In the genomic region with DNA sequence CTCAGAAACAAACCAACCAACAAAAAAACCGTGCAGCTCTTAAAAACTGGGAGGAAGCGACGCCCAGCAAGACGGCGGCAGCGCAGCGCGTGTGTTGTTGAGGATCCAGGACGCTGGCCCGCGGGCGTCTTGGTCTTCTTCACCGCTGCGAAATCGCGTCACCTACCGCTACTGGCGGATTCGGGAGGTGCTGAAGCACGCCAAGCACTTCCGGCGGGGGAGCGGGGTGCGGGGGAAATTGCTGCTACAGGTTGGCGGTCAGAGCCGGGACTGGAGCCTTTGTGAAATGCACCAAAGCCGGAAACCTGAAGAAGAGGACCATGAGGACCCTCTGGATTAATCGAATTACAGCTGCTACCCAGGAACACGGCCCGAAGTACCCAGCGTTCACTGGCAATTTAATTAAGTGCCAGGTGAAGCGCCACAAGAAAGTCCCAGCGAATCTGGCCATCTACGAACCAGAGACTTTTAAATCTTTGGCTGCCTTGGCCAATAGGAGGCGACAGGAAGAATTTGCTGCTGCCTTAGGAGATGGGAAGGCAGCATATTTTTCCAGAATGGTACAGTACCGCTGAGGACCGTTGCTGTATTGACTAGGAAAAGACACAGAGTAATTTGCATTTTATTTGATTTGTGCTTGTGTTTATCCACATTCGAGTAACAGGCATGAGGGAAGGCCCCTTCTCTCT, we compare ENCODE assay signal across 12 cellular contexts. TPM values are rescaled to one million over a fixed set of nuclear protein-coding genes. Genes with fewer than 3 reads are reported as not detected.
DNase-seq lines count a peak whose midpoint lies in the region; ATAC-seq, FAIRE-seq and TF ChIP-seq lines count a peak whose summit lies in the region.
"Had no signal": no experiment of that assay in that cellular context is flagged by ENCODE, and none has a peak within 500 bp of the region (broad histone marks: within the 10 kb centered on the region; RNA-seq: fewer than 3 reads in every experiment).

No MANE protein-coding gene starts in this region.

- H3K27ac Mint-ChIP-seq in activated CD4-positive, alpha-beta T cell treated with anti-CD3 and anti-CD28 coated beads, Interleukin-2, amount 10 ng/mL, durations not matched to agents 24 days and 14 days = no peak overlapping the region

- H3K9me1 ChIP-seq in endothelial cell of umbilical vein (replicated peaks; ENCODE audit: control insufficient read depth, extremely low read depth, insufficient read depth, low read length) = no peaks in the 10 kb centered on the region

- dilution Hi-C loops in endothelial cell of umbilical vein (cut with MboI; ENCODE audit: extremely low pct_ligation_motif_present, low sequenced_read_pairs) = no loop called here

- no TSS peak for BruUV-seq in endothelial cell of umbilical vein (replicated peaks; lab: Mats Ljungman, UMichigan)

- CTCF ChIA-PET in endothelial cell of umbilical vein (lab: Charles Lee) = interaction anchor here (5.9 kb wide), 1 partner anchor 17 kb away, joined by 109 read pairs; no protein-coding TSS in a partner anchor

- FAIRE-seq in endothelial cell of umbilical vein (lab: Jason Lieb, UNC) = no peak
- FAIRE-seq: frontal cortex had no signal

- peak overlapping the region; percentile 74 for H2AFZ ChIP-seq in endothelial cell of umbilical vein (ENCODE audit: low read depth, low read length)

- H3K36me3 ChIP-seq in ES-I3 (ENCODE audit: insufficient read depth, low read length) (no peaks in the 10 kb centered on the region), endothelial cell of umbilical vein (ENCODE audit: control insufficient read depth in 2 of 2, extremely low read depth in 1 of 2, insufficient read depth in 2 of 2, low read length in 2 of 2) (no peaks in the 10 kb centered on the region)

- no peaks in the 10 kb centered on the region for H3K36me3 Mint-ChIP-seq in activated CD4-positive, alpha-beta T cell treated with anti-CD3 and anti-CD28 coated beads, Interleukin-2, amount 10 ng/mL, durations not matched to agents 24 days and 14 days (ENCODE audit: low read depth)

- H3K9ac ChIP-seq in ES-I3 (ENCODE audit: low read depth, low read length) (peak overlapping the region; percentile 37; the same call in 1 of the 2 replicates), endothelial cell of umbilical vein (replicated peaks; ENCODE audit: extremely low read depth, insufficient read depth, low read length) (no peak overlapping the region)

- H3K27ac ChIP-seq in endothelial cell of umbilical vein (ENCODE audit: insufficient read depth, low read depth, low read length) = no peak overlapping the region

- H3K4me2 ChIP-seq in endothelial cell of umbilical vein (ENCODE audit: insufficient read depth, low read length) = peak overlapping the region; percentile 9

- intact Hi-C loops in activated CD4-positive, alpha-beta T cell treated with anti-CD3 and anti-CD28 coated beads, Interleukin-2, amount 10 ng/mL, durations not matched to agents 24 days and 14 days (cut with micrococcal nuclease) = no loop called here
- intact Hi-C loops in endothelial cell of umbilical vein (cut with micrococcal nuclease) = loop anchor here (5.0 kb wide), 1 partner anchor 78 kb away; a partner anchor contains a TSS

- no peak for TF ChIP-seq CTCF in endothelial cell of umbilical vein (IDR thresholded peaks at IDR 0.05; ENCODE audit: extremely low read depth in 1 of 2, insufficient read depth in 1 of 2, low read depth in 1 of 2, low read length in 2 of 2)

- ATAC-seq in esophagus mucosa = no peak

- H3K27me3 Mint-ChIP-seq in activated CD4-positive, alpha-beta T cell treated with anti-CD3 and anti-CD28 coated beads, Interleukin-2, amount 10 ng/mL, durations not matched to agents 24 days and 14 days = peaks cover 2% of the 10 kb centered on the region

- H3K79me2 ChIP-seq in endothelial cell of umbilical vein (ENCODE audit: control insufficient read depth, insufficient read depth, low read length) = no peaks in the 10 kb centered on the region

- H3K9me3 ChIP-seq in ES-I3 (ENCODE audit: control insufficient read depth, insufficient read depth, low read length) = no peaks in the 10 kb centered on the region
- no peaks in the 10 kb centered on the region for H3K9me3 ChIP-seq in endothelial cell of umbilical vein (replicated peaks; ENCODE audit: control insufficient read depth, insufficient read depth, low read length)

- TF ChIP-seq POLR2A in endothelial cell of umbilical vein (IDR thresholded peaks at IDR 0.05; ENCODE audit: low read depth, low read length) = no peak

- no peaks in the 10 kb centered on the region for H4K20me1 ChIP-seq in endothelial cell of umbilical vein (replicated peaks; ENCODE audit: control insufficient read depth, extremely low read depth, insufficient read depth, low read length)

- peak overlapping the region in 2 of 3 experiments; percentile 3 to 6 for H3K4me3 ChIP-seq in endothelial cell of umbilical vein (replicated peaks in 1 of 3; ENCODE audit: insufficient read depth in 1 of 3, low read depth in 1 of 3, low read length in 3 of 3)

- POLR2A ChIA-PET in endothelial cell of umbilical vein (lab: Charles Lee) = no interaction called here

- H3K4me3 Mint-ChIP-seq in activated CD4-positive, alpha-beta T cell treated with anti-CD3 and anti-CD28 coated beads, Interleukin-2, amount 10 ng/mL, durations not matched to agents 24 days and 14 days = peak overlapping the region; percentile 34

- H3K4me1 Mint-ChIP-seq in activated CD4-positive, alpha-beta T cell treated with anti-CD3 and anti-CD28 coated beads, Interleukin-2, amount 10 ng/mL, durations not matched to agents 24 days and 14 days = peaks cover 6% of the 10 kb centered on the region

- DNase-seq in activated CD4-positive, alpha-beta T cell treated with anti-CD3 and anti-CD28 coated beads, Interleukin-2, amount 10 ng/mL, durations not matched to agents 24 days and 14 days = peak; percentile 74
- DNase-seq in endothelial cell of umbilical vein (ENCODE audit: low read depth, low spot score) (no peak), retina (peak; percentile 55), NCI-H1417 treated with DMSO at 0.1 percent for 48 hours (lab: John Stamatoyannopoulos, UW) (no peak), glomerular visceral epithelial cell (ENCODE audit: extremely low spot score) (no peak), GDM1 (lab: John Stamatoyannopoulos, UW) (no peak)
- DNase-seq: amygdala, DND-41 had no signal

- H3K4me1 ChIP-seq in ES-I3 (ENCODE audit: insufficient read depth, low read length) = peaks cover 8% of the 10 kb centered on the region; the same call in 1 of the 2 replicates
- H3K4me1 ChIP-seq in endothelial cell of umbilical vein (ENCODE audit: control insufficient read depth, extremely low read depth, insufficient read depth, low read length) = no peaks in the 10 kb centered on the region

- H3K27me3 ChIP-seq in endothelial cell of umbilical vein (ENCODE audit: control insufficient read depth in 2 of 2, insufficient read depth in 2 of 2, low read length in 2 of 2) = peaks cover 0 to 5% of the 10 kb centered on the region in 2 experiments

- no peaks in the 10 kb centered on the region for H3K9me3 Mint-ChIP-seq in activated CD4-positive, alpha-beta T cell treated with anti-CD3 and anti-CD28 coated beads, Interleukin-2, amount 10 ng/mL, durations not matched to agents 24 days and 14 days

TF ChIP-seq in endothelial cell of umbilical vein, 7 proteins besides CTCF, POLR2A, EP300 and RAD21:
- TF ChIP-seq EZH2 (IDR thresholded peaks at IDR 0.05; ENCODE audit: borderline replicate concordance, low read depth, low read length, severe bottlenecking) = no peak
- TF ChIP-seq, protein P1, sequence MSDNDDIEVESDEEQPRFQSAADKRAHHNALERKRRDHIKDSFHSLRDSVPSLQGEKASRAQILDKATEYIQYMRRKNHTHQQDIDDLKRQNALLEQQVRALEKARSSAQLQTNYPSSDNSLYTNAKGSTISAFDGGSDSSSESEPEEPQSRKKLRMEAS (IDR thresholded peaks at IDR 0.05; ENCODE audit: insufficient read depth, insufficient read length) = no peak
- no peak for TF ChIP-seq JUN (IDR thresholded peaks at IDR 0.05; ENCODE audit: borderline replicate concordance, insufficient read depth, insufficient read length, low read depth)
- TF ChIP-seq FOS (IDR thresholded peaks at IDR 0.05; ENCODE audit: borderline replicate concordance, insufficient read depth, low read length) = no peak
- no peak for TF ChIP-seq MYC (IDR thresholded peaks at IDR 0.05; ENCODE audit: low read depth, low read length)
- no peak for TF ChIP-seq POLR2AphosphoS5 (IDR thresholded peaks at IDR 0.05; ENCODE audit: insufficient read depth, low read depth, low read length)
- TF ChIP-seq GATA2 (IDR thresholded peaks at IDR 0.05; ENCODE audit: insufficient read depth, insufficient read length, low read depth, low read length) = no peak

RNA-seq across cellular contexts. Expression of a gene that starts 11.9 kb away (rescaled TPM):
- total RNA-seq in activated CD4-positive, alpha-beta T cell treated with anti-CD3 and anti-CD28 coated beads, Interleukin-2, amount 10 ng/mL, durations not matched to agents 24 days and 14 days = 0.26 TPM in 1 of 2 replicates, not detected in the other
- total RNA-seq in endothelial cell of umbilical vein (not detected in 2 replicates), esophagus mucosa (not detected)
- polyA plus RNA-seq in endothelial cell of umbilical vein = 0.03 TPM in 1 of 2 replicates, not detected in the other
- polyA plus RNA-seq in endothelial cell of umbilical vein (2011; cell fraction: cytosol; rRNA removed) = not detected in 2 replicates
- not detected in 2 replicates for polyA plus RNA-seq in endothelial cell of umbilical vein (2011; cell fraction: nucleus; rRNA removed)
- not detected in 2 replicates for polyA plus RNA-seq in endothelial cell of umbilical vein (2012)
- not detected in 2 replicates for polyA minus RNA-seq in endothelial cell of umbilical vein
- not detected for polyA minus RNA-seq in endothelial cell of umbilical vein (2011; cell fraction: cytosol; rRNA and poly(A)+ RNA removed)
- not detected in 2 replicates for polyA minus RNA-seq in endothelial cell of umbilical vein (2011; cell fraction: nucleus; rRNA and poly(A)+ RNA removed)
- total RNA-seq: frontal cortex, myocyte had no signal

RNA-seq across cellular contexts. Expression of a gene that starts 28.2 kb away (rescaled TPM):
- 15.3 and 16.5 TPM in 2 replicates for total RNA-seq in activated CD4-positive, alpha-beta T cell treated with anti-CD3 and anti-CD28 coated beads, Interleukin-2, amount 10 ng/mL, durations not matched to agents 24 days and 14 days
- total RNA-seq in endothelial cell of umbilical vein (13.9 and 17.2 TPM in 2 replicates), esophagus mucosa (11.6 TPM)
- 4.4 and 6.7 TPM in 2 replicates for polyA plus RNA-seq in endothelial cell of umbilical vein
- 5.6 and 5.7 TPM in 2 replicates for polyA plus RNA-seq in endothelial cell of umbilical vein (2011; cell fraction: cytosol; rRNA removed)
- polyA plus RNA-seq in endothelial cell of umbilical vein (2011; cell fraction: nucleus; rRNA removed) = 12.2 and 14.4 TPM in 2 replicates
- 8.3 and 9.0 TPM in 2 replicates for polyA plus RNA-seq in endothelial cell of umbilical vein (2012)
- polyA minus RNA-seq in endothelial cell of umbilical vein = 14.4 and 20.2 TPM in 2 replicates
- polyA minus RNA-seq in endothelial cell of umbilical vein (2011; cell fraction: cytosol; rRNA and poly(A)+ RNA removed) = 21.3 TPM
- polyA minus RNA-seq in endothelial cell of umbilical vein (2011; cell fraction: nucleus; rRNA and poly(A)+ RNA removed) = 16.3 and 22.6 TPM in 2 replicates

Comparison
In these comparisons a context has a peak if more than half of its experiments do, and no peak if none do; other contexts are left out.
1. DNase-seq: peak in activated CD4-positive, alpha-beta T cell treated with anti-CD3 and anti-CD28 coated beads, Interleukin-2, amount 10 ng/mL, durations not matched to agents 24 days and 14 days (single experiment) and retina (single experiment); none in endothelial cell of umbilical vein (single experiment), NCI-H1417 treated with DMSO at 0.1 percent for 48 hours (single experiment), glomerular visceral epithelial cell (single experiment) and GDM1 (single experiment).